Comparison of ENCODE assay signal across 13 cellular contexts in genomic region chr4:2907706-2908293, GRCh38. TPM values are rescaled to one million over a fixed set of nuclear protein-coding genes. Genes with fewer than 3 reads are reported as not detected.
DNase-seq lines count a peak whose midpoint lies in the region; ATAC-seq and TF ChIP-seq lines count a peak whose summit lies in the region.
"Had no signal": no experiment of that assay in that cellular context is flagged by ENCODE, and none has a peak within 500 bp of the region (broad histone marks: within the 10 kb centered on the region; RNA-seq: fewer than 3 reads in every experiment).

No MANE protein-coding gene starts in this region.

- TF ChIP-seq CTCF in stomach (IDR thresholded peaks at IDR 0.05) = no peak

- peaks cover 56 to 100% (median 99%) of the 10 kb centered on the region in 4 donors for H3K36me3 ChIP-seq in stomach

- no peak for TF ChIP-seq EP300 in stomach (IDR thresholded peaks at IDR 0.05)

- H3K4me1 Mint-ChIP-seq in activated T-cell treated with anti-CD3 and anti-CD28 coated beads, Interleukin-2, amount 50 U/mL, for 24 hours (ENCODE audit: low read depth) = peaks cover 33% of the 10 kb centered on the region
- H3K4me1 Mint-ChIP-seq in activated T-cell treated with anti-CD3 and anti-CD28 coated beads, Interleukin-2, amount 50 U/mL, for 72 hours (ENCODE audit: low read depth) = peaks cover 18% of the 10 kb centered on the region
- H3K4me1 Mint-ChIP-seq in immature natural killer cell = peaks cover 26 to 48% of the 10 kb centered on the region in 2 donors

- no peaks in the 10 kb centered on the region for H3K27me3 Mint-ChIP-seq in activated T-cell treated with anti-CD3 and anti-CD28 coated beads, Interleukin-2, amount 50 U/mL, for 24 hours
- H3K27me3 Mint-ChIP-seq in activated T-cell treated with anti-CD3 and anti-CD28 coated beads, Interleukin-2, amount 50 U/mL, for 72 hours (ENCODE audit: low read depth) = no peaks in the 10 kb centered on the region
- H3K27me3 Mint-ChIP-seq in immature natural killer cell (ENCODE audit: low read depth in 3 of 3) = peaks cover 1 to 4% (median 3%) of the 10 kb centered on the region in 3 donors

- H3K27ac ChIP-seq in stomach = peak overlapping the region; percentile 21 to 48 (median 40)
- H3K27ac ChIP-seq: esophagus squamous epithelium had no signal

- 35 to 55% (median 42%) methylated on average over 8 to 11 of the region's 11 CpGs for whole genome bisulfite sequencing in stomach, 5 donors

- H3K9me3 Mint-ChIP-seq in activated T-cell treated with anti-CD3 and anti-CD28 coated beads, Interleukin-2, amount 50 U/mL, for 24 hours = no peaks in the 10 kb centered on the region
- no peaks in the 10 kb centered on the region for H3K9me3 Mint-ChIP-seq in activated T-cell treated with anti-CD3 and anti-CD28 coated beads, Interleukin-2, amount 50 U/mL, for 72 hours
- no peaks in the 10 kb centered on the region for H3K9me3 Mint-ChIP-seq in immature natural killer cell

- peaks cover 23 to 44% (median 37%) of the 10 kb centered on the region in 4 donors for H3K4me1 ChIP-seq in stomach
- H3K4me1 ChIP-seq: esophagus squamous epithelium had no signal

- H3K36me3 Mint-ChIP-seq in activated T-cell treated with anti-CD3 and anti-CD28 coated beads, Interleukin-2, amount 50 U/mL, for 24 hours (ENCODE audit: low read depth) = peaks cover 94% of the 10 kb centered on the region
- H3K36me3 Mint-ChIP-seq in activated T-cell treated with anti-CD3 and anti-CD28 coated beads, Interleukin-2, amount 50 U/mL, for 72 hours (ENCODE audit: insufficient read depth in 2 of 2) = peaks cover 5 to 21% of the 10 kb centered on the region in 2 donors
- H3K36me3 Mint-ChIP-seq in immature natural killer cell = peaks cover 0 to 39% (median 16%) of the 10 kb centered on the region in 3 donors

- intact Hi-C loops in stomach (cut with DNase I; ENCODE audit: low total_unique reads) = no loop called here

- no peak for DNase-seq in activated T-cell treated with anti-CD3 and anti-CD28 coated beads, Interleukin-2, amount 50 U/mL, for 24 hours
- no peak for DNase-seq in activated T-cell treated with anti-CD3 and anti-CD28 coated beads, Interleukin-2, amount 50 U/mL, for 72 hours
- DNase-seq in NCI-H2029 (lab: John Stamatoyannopoulos, UW) (peak; percentile 54), immature natural killer cell (no peak), stomach (peak; percentile 67), amniotic stem cell (lab: John Stamatoyannopoulos, UW) (no peak)
- DNase-seq: esophagus squamous epithelium; Kasumi-1; NCI-H1436; stimulated activated naive CD4-positive, alpha-beta T cell had no signal

- no peak overlapping the region for H3K4me3 Mint-ChIP-seq in activated T-cell treated with anti-CD3 and anti-CD28 coated beads, Interleukin-2, amount 50 U/mL, for 24 hours
- H3K4me3 Mint-ChIP-seq in activated T-cell treated with anti-CD3 and anti-CD28 coated beads, Interleukin-2, amount 50 U/mL, for 72 hours = no peak overlapping the region
- no peak overlapping the region for H3K4me3 Mint-ChIP-seq in immature natural killer cell

- H3K27ac Mint-ChIP-seq in activated T-cell treated with anti-CD3 and anti-CD28 coated beads, Interleukin-2, amount 50 U/mL, for 24 hours = peak overlapping the region; percentile 71
- no peak overlapping the region for H3K27ac Mint-ChIP-seq in activated T-cell treated with anti-CD3 and anti-CD28 coated beads, Interleukin-2, amount 50 U/mL, for 72 hours
- H3K27ac Mint-ChIP-seq in immature natural killer cell = peak overlapping the region in 5 of 6 donors; percentile 11 to 77 (median 37)

- no peak for ATAC-seq in activated T-cell treated with anti-CD3 and anti-CD28 coated beads, Interleukin-2, amount 50 U/mL, for 72 hours (replicated peaks in 1 of 2)
- ATAC-seq in HG02763 (IDR thresholded peaks at IDR 0.05; ENCODE audit: unreplicated experiment) (no peak), GM21528 (IDR thresholded peaks at IDR 0.05; ENCODE audit: low FRiP score, unreplicated experiment) (no peak)
- ATAC-seq: Panc1 had no signal

- H3K9me3 ChIP-seq in stomach = no peaks in the 10 kb centered on the region
- H3K9me3 ChIP-seq: esophagus squamous epithelium had no signal

- no peaks in the 10 kb centered on the region for H3K27me3 ChIP-seq in stomach
- H3K27me3 ChIP-seq: esophagus squamous epithelium had no signal

- no peak overlapping the region for H3K4me3 ChIP-seq in stomach
- H3K4me3 ChIP-seq: esophagus squamous epithelium had no signal

- TF ChIP-seq POLR2A in stomach (IDR thresholded peaks at IDR 0.05) = no peak

RNA-seq across cellular contexts. Expression of gene NOP14, which starts 55.4 kb away (rescaled TPM):
- total RNA-seq in activated T-cell treated with anti-CD3 and anti-CD28 coated beads, Interleukin-2, amount 50 U/mL, for 72 hours = 10 to 100 TPM; 72.0 to 75.8 TPM
- polyA plus RNA-seq in immature natural killer cell (10 to 100 TPM in 1 of 3 donors, 1 to 10 TPM in 2; 1.3 to 19.2 (median 5.0) TPM), stomach (10 to 100 TPM; 12.7 to 18.6 (median 17.6) TPM)
- 10 to 100 TPM; 11.7 to 68.7 (median 18.7) TPM for total RNA-seq in stomach

RNA-seq across cellular contexts. Expression of gene GRK4, which starts 55.6 kb away (rescaled TPM):
- total RNA-seq in activated T-cell treated with anti-CD3 and anti-CD28 coated beads, Interleukin-2, amount 50 U/mL, for 72 hours = 1 to 10 TPM; 3.8 to 5.5 TPM
- 1 to 10 TPM; 2.7 to 4.4 (median 4.0) TPM for polyA plus RNA-seq in immature natural killer cell
- total RNA-seq in stomach = 10 to 100 TPM in 1 of 5 donors, 1 to 10 TPM in 3, under 1 TPM in 1; 0.58 to 11.9 (median 4.6) TPM
- 1 to 10 TPM; 2.8 to 6.6 (median 5.5) TPM for polyA plus RNA-seq in stomach

Comparison
In these comparisons a context has a peak if more than half of its experiments do, and no peak if none do; other contexts are left out.
1. DNase-seq: peak in NCI-H2029 (single experiment) and stomach (single experiment); none in activated T-cell treated with anti-CD3 and anti-CD28 coated beads, Interleukin-2, amount 50 U/mL, for 24 hours (single experiment), activated T-cell treated with anti-CD3 and anti-CD28 coated beads, Interleukin-2, amount 50 U/mL, for 72 hours (0 of 2), immature natural killer cell (0 of 3) and amniotic stem cell (single experiment).